ENCODE assay signal across 8 cellular contexts in the genomic region with DNA sequence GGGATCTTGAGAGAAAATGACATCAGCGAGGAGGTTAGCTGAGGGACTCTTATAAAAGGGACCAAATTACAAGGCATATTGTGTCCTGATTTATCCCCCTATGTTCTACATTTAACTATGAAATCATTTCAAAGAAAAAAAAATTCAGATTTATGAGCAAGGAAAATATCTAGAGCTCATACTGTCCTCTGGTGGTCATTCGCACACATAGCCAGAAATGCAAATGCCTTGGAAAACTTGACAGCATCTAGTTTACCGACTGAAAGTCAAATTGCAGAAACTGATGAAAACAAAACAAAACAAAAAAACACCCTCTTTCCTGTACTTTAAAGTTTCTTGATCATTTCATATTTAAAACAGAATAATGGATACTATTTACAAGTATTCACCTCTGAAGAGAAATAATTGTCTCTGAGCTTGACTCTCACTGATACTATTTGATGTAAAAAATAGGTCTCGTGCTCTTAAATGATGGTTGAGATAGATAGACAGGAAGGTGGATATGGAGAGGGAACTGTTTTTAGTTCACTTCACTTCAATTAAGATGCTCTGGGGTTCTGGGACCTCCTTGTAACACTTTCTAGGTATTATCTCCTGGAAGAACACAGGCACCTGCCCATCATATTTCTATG.
DNase-seq lines count a peak whose midpoint lies in the region; ATAC-seq, FAIRE-seq and TF ChIP-seq lines count a peak whose summit lies in the region.

No MANE protein-coding gene starts in this region.

- H3K9me3 Mint-ChIP-seq in activated CD4-positive, alpha-beta memory T cell treated with anti-CD3 and anti-CD28 coated beads for 36 hours, result peaks cover 14% of the 10 kb centered on the region

- no peaks in the 10 kb centered on the region for H3F3A ChIP-seq in smooth muscle cell (ENCODE audit: low read depth)

- H3K27ac ChIP-seq in smooth muscle cell (ENCODE audit: low read depth), result no peak overlapping the region

- H3K9me3 ChIP-seq in smooth muscle cell (replicated peaks; ENCODE audit: low read depth), result no peaks in the 10 kb centered on the region

- POLR2A ChIA-PET in activated CD4-positive, alpha-beta memory T cell treated with anti-CD3 and anti-CD28 coated beads for 36 hours (lab: Charles Lee), result no interaction called here

- H4K20me1 ChIP-seq in smooth muscle cell (ENCODE audit: low read depth), result no peaks in the 10 kb centered on the region

- intact Hi-C loops in activated CD4-positive, alpha-beta memory T cell treated with anti-CD3 and anti-CD28 coated beads for 36 hours (cut with micrococcal nuclease), result no loop called here

- H2AFZ ChIP-seq in smooth muscle cell (ENCODE audit: low read depth), result no peak overlapping the region

- DNase-seq in NCI-H524 (lab: John Stamatoyannopoulos, UW), result peak; percentile 7 to 47
- DNase-seq in NCI-H524 treated with DMSO at 0.1 percent for 48 hours (lab: John Stamatoyannopoulos, UW), result no peak
- peak; percentile 57 for DNase-seq in NCI-H345 treated with DMSO at 0.1 percent for 48 hours (lab: John Stamatoyannopoulos, UW; ENCODE audit: unreplicated experiment)
- DNase-seq in epithelial cell of proximal tubule (ENCODE audit: low read depth), result no peak
- DNase-seq in smooth muscle cell (lab: John Stamatoyannopoulos, UW; ENCODE audit: unreplicated experiment), result no peak
- DNase-seq in activated CD4-positive, alpha-beta memory T cell treated with anti-CD3 and anti-CD28 coated beads for 36 hours, result no peak
- no peak for DNase-seq in GM19239 (ENCODE audit: insufficient read length, low spot score)

- no peak overlapping the region for H3K4me3 ChIP-seq in epithelial cell of proximal tubule (ENCODE audit: low read depth, low read length)
- no peak overlapping the region for H3K4me3 ChIP-seq in smooth muscle cell

- no peaks in the 10 kb centered on the region for H3K27me3 Mint-ChIP-seq in activated CD4-positive, alpha-beta memory T cell treated with anti-CD3 and anti-CD28 coated beads for 36 hours

- no peaks in the 10 kb centered on the region for H3K79me2 ChIP-seq in smooth muscle cell (ENCODE audit: low read depth)

- no peak overlapping the region for H3K4me3 Mint-ChIP-seq in activated CD4-positive, alpha-beta memory T cell treated with anti-CD3 and anti-CD28 coated beads for 36 hours

- FAIRE-seq in GM19239 (lab: Jason Lieb, UNC), result no peak

- H3K4me1 ChIP-seq in smooth muscle cell (ENCODE audit: low read depth), result no peaks in the 10 kb centered on the region

- no peak overlapping the region for H3K4me2 ChIP-seq in smooth muscle cell

- ATAC-seq in HG02763 (IDR thresholded peaks at IDR 0.05; ENCODE audit: unreplicated experiment), result no peak

- 32% methylated on average over 4 of the region's 4 CpGs for WGBS in smooth muscle cell (ENCODE audit: low lambda C conversion rate)

- H3K27ac Mint-ChIP-seq in activated CD4-positive, alpha-beta memory T cell treated with anti-CD3 and anti-CD28 coated beads for 36 hours, result no peak overlapping the region

- TF ChIP-seq CTCF in epithelial cell of proximal tubule (conservative IDR thresholded peaks at IDR 0.05; ENCODE audit: low read depth, low read length) (peak; percentile 97), smooth muscle cell (IDR thresholded peaks at IDR 0.05; ENCODE audit: borderline replicate concordance, insufficient read depth, poor library complexity, severe bottlenecking) (peak; percentile 92)

- no peak overlapping the region for H3K9ac ChIP-seq in smooth muscle cell (ENCODE audit: low read depth)

- H3K36me3 ChIP-seq in smooth muscle cell (ENCODE audit: low read depth), result no peaks in the 10 kb centered on the region

- peaks cover 3% of the 10 kb centered on the region for H3K27me3 ChIP-seq in smooth muscle cell (ENCODE audit: low read depth)

- no peaks in the 10 kb centered on the region for H3K36me3 Mint-ChIP-seq in activated CD4-positive, alpha-beta memory T cell treated with anti-CD3 and anti-CD28 coated beads for 36 hours

- no peaks in the 10 kb centered on the region for H3K4me1 Mint-ChIP-seq in activated CD4-positive, alpha-beta memory T cell treated with anti-CD3 and anti-CD28 coated beads for 36 hours (ENCODE audit: low read depth)

- CTCF ChIA-PET in activated CD4-positive, alpha-beta memory T cell treated with anti-CD3 and anti-CD28 coated beads for 36 hours (lab: Charles Lee), result interaction anchor here (0.6 to 0.9 kb wide), 2 partner anchors 23 to 140 kb away, joined by 3 read pairs; no protein-coding TSS in a partner anchor

Comparison
In these comparisons a context has a peak if more than half of its experiments do, and no peak if none do; other contexts are left out.
1. DNase-seq: peak in NCI-H524 (2 of 2) and NCI-H345 treated with DMSO at 0.1 percent for 48 hours (single experiment); none in NCI-H524 treated with DMSO at 0.1 percent for 48 hours (single experiment), epithelial cell of proximal tubule (single experiment), smooth muscle cell (single experiment), activated CD4-positive, alpha-beta memory T cell treated with anti-CD3 and anti-CD28 coated beads for 36 hours (single experiment) and GM19239 (single experiment).